9 cellular contexts compared by ENCODE assay signal in the genomic region with DNA sequence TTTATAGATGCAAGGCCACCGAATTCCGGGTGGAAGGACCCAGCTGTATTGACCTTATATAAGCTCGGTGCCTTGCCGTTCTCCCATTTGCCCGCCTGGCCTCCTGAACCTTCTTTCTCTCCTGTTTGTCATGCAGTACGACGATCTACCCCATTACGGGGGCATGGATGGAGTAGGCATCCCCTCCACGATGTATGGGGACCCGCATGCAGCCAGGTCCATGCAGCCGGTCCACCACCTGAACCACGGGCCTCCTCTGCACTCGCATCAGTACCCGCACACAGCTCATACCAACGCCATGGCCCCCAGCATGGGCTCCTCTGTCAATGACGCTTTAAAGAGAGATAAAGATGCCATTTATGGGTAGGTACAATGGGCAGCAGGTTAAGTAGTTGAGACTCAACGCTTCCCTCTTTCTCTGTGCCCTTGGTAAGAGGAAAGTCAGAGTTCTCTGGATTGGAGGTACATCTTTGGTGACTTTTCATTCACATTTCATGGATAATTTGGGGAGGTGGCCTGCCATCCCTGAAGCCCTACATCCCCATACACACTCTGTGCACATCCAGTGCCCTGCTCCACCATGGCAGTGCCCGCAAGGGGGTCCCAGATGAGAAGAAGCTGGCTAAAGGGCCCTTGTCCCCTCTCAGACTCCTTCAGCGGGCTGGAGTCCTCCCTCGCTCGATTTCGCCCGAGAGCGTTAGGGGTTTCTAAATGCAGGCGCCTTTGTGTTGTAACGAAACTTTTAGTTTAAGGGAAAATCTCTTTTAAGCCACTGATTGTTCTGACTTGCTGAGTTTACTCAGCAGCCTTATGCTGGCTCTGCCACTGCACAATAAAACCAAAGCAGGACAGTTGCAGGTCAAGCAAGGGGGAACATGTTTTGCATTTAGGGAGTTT. TPM values are rescaled to one million over a fixed set of nuclear protein-coding genes. Genes with fewer than 3 reads are reported as not detected.
A peak's percentile ranks its signal among the peaks of the same experiment; 100 is the strongest.
DNase-seq lines count a peak whose midpoint lies in the region; ATAC-seq and TF ChIP-seq lines count a peak whose summit lies in the region.
"Had no signal": no experiment of that assay in that cellular context is flagged by ENCODE, and none has a peak within 500 bp of the region (broad histone marks: within the 10 kb centered on the region; RNA-seq: fewer than 3 reads in every experiment).

No MANE protein-coding gene starts in this region.

- H3K27me3 Mint-ChIP-seq in WTC11 (ENCODE audit: low read depth), result peaks cover 100% of the 10 kb centered on the region
- H3K27me3 Mint-ChIP-seq in T-helper 2 cell treated with Interferon-gamma antibody and Interleukin-4, amounts not matched to agents 5 μg/mL and 100 μg/mL, for 36 hours (ENCODE audit: low read depth), result peaks cover 92% of the 10 kb centered on the region

- TF ChIP-seq CTCF in WTC11 (IDR thresholded peaks at IDR 0.05) (no peak), retinal pigment epithelial cell (conservative IDR thresholded peaks at IDR 0.05; ENCODE audit: low read depth, low read length) (no peak)

- no peak for DNase-seq in WTC11 (ENCODE audit: low spot score)
- DNase-seq in left ventricle myocardium superior, result peak; percentile 55
- DNase-seq in retinal pigment epithelial cell (ENCODE audit: low read depth), result no peak
- no peak for DNase-seq in glomerular visceral epithelial cell (ENCODE audit: extremely low spot score)
- DNase-seq in activated naive CD4-positive, alpha-beta T cell treated with anti-CD3 and anti-CD28 coated beads, Interleukin-2, amount 50 U/mL, for 16 hours, result no peak
- DNase-seq in T-helper 2 cell treated with Interferon-gamma antibody and Interleukin-4, amounts not matched to agents 5 μg/mL and 100 μg/mL, for 36 hours (ENCODE audit: low spot score), result no peak
- DNase-seq: T-helper 17 cell had no signal

- H3K9me3 Mint-ChIP-seq in WTC11, result no peaks in the 10 kb centered on the region
- no peaks in the 10 kb centered on the region for H3K9me3 Mint-ChIP-seq in T-helper 2 cell treated with Interferon-gamma antibody and Interleukin-4, amounts not matched to agents 5 μg/mL and 100 μg/mL, for 36 hours

- peaks cover 13% of the 10 kb centered on the region for H3K4me1 ChIP-seq in ES-I3 (ENCODE audit: insufficient read depth, low read length)

- no peaks in the 10 kb centered on the region for H3K36me3 Mint-ChIP-seq in WTC11
- peaks cover 1% of the 10 kb centered on the region for H3K36me3 Mint-ChIP-seq in T-helper 2 cell treated with Interferon-gamma antibody and Interleukin-4, amounts not matched to agents 5 μg/mL and 100 μg/mL, for 36 hours (ENCODE audit: low read depth)

- POLR2A ChIA-PET in WTC11 (lab: Charles Lee), result no interaction called here

- ATAC-seq in WTC11 (no peak), left ventricle myocardium superior (peak; percentile 6), HG03469 (IDR thresholded peaks at IDR 0.05; ENCODE audit: unreplicated experiment) (no peak)
- ATAC-seq: T-helper 17 cell had no signal

- H3K9me3 ChIP-seq in ES-I3 (ENCODE audit: control insufficient read depth, insufficient read depth, low read length), result no peaks in the 10 kb centered on the region

- H3K4me3 ChIP-seq in retinal pigment epithelial cell (ENCODE audit: low read length), result peak overlapping the region; percentile 65

- H3K9ac ChIP-seq in ES-I3 (ENCODE audit: low read depth, low read length), result peak overlapping the region; percentile 19; the same call in 1 of the 2 replicates

- H3K4me1 Mint-ChIP-seq in WTC11, result peaks cover 68% of the 10 kb centered on the region
- peaks cover 19% of the 10 kb centered on the region for H3K4me1 Mint-ChIP-seq in T-helper 2 cell treated with Interferon-gamma antibody and Interleukin-4, amounts not matched to agents 5 μg/mL and 100 μg/mL, for 36 hours (ENCODE audit: low read depth)

- H3K4me3 Mint-ChIP-seq in WTC11, result peak overlapping the region; percentile 52
- H3K4me3 Mint-ChIP-seq in T-helper 2 cell treated with Interferon-gamma antibody and Interleukin-4, amounts not matched to agents 5 μg/mL and 100 μg/mL, for 36 hours, result no peak overlapping the region
- H3K4me3 Mint-ChIP-seq: T-helper 17 cell had no signal

- H3K36me3 ChIP-seq in ES-I3 (ENCODE audit: insufficient read depth, low read length), result no peaks in the 10 kb centered on the region

- intact Hi-C loops in left ventricle myocardium superior (cut with micrococcal nuclease), result loop anchor here (5.0 to 10.0 kb wide), 2 partner anchors 134 to 1407 kb away; no protein-coding TSS in a partner anchor

- CTCF ChIA-PET in WTC11 (lab: Charles Lee), result interaction anchor here (1.0 to 1.8 kb wide), 2 partner anchors 60 to 138 kb away, joined by 3 to 8 read pairs; no protein-coding TSS in a partner anchor

- no peak overlapping the region for H3K27ac Mint-ChIP-seq in WTC11
- H3K27ac Mint-ChIP-seq in T-helper 2 cell treated with Interferon-gamma antibody and Interleukin-4, amounts not matched to agents 5 μg/mL and 100 μg/mL, for 36 hours, result no peak overlapping the region
- H3K27ac Mint-ChIP-seq: T-helper 17 cell had no signal

TF ChIP-seq in WTC11, 78 proteins besides CTCF, POLR2A, EP300 and RAD21 (continues in another document):
- TF ChIP-seq SP1 (CRISPR knock-in tag; conservative IDR thresholded peaks at IDR 0.05) (no peak), ZSCAN18 (CRISPR knock-in tag; IDR thresholded peaks at IDR 0.05) (no peak), ZNF425 (CRISPR knock-in tag; conservative IDR thresholded peaks at IDR 0.05) (no peak), ZNF532 (CRISPR knock-in tag; IDR thresholded peaks at IDR 0.05; ENCODE audit: borderline replicate concordance) (no peak)
- TF ChIP-seq, protein P1, sequence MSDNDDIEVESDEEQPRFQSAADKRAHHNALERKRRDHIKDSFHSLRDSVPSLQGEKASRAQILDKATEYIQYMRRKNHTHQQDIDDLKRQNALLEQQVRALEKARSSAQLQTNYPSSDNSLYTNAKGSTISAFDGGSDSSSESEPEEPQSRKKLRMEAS (CRISPR knock-in tag; IDR thresholded peaks at IDR 0.05), result no peak

RNA-seq across cellular contexts. Expression of gene MEIS1, which starts 2.9 kb away (rescaled TPM):
- total RNA-seq in WTC11 (2021), result 0.30 to 0.48 TPM (median 0.39 TPM) in 3 replicates
- total RNA-seq in left ventricle myocardium superior, result 40.8 TPM

Comparison
In these comparisons a context has a peak if more than half of its experiments do, and no peak if none do; other contexts are left out.
1. RNA of gene MEIS1, which starts 2.9 kb away (total RNA-seq): 40.8 TPM in left ventricle myocardium superior (single experiment); 0.30 to 0.48 TPM in WTC11; every median in the first group is over 10 times any median in the second.